1 cellular context compared by ENCODE assay signal in the genomic region with DNA sequence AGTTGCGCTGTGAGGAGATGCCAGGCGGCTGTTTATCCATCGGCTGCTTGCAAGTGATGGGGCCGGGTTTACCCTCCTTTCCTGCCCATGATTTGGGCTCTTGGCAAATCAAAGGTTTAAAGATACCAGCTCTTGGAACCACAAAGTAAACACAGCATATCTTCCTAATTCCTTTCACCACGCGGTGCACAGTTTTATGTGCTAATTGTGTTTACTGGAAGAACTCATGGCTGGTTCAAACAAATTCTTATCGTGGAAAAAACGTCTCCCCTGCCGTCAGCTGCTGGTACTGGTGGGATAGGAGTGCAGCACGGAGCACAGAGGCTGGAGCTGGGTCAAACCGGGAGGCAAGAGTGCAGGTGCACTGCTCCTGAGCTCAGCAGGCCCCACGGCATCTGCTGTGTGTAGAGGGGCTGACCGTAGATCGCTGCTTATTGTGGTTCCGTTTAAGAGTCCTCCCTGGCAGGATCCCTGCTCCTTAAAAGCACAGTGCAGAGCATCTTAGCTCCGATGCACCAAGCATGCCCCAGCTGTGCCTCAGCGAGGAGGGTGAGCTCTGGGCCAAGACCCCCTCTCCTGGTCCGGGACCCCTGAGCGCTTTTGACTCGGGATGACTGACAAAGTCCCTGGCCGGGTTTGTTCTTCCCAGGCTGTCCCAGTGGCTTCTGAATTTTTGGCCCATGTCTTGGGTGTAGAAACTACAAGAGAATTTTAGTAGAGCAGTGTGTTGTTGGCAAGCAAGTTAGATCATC.
TF ChIP-seq lines count a peak whose summit lies in the region.

No MANE protein-coding gene starts in this region.

TF ChIP-seq in GM23338, 12 proteins besides CTCF, POLR2A, EP300 and RAD21 (continued from another document):
- no peak for TF ChIP-seq ZNF462 (CRISPR knock-in tag; IDR thresholded peaks at IDR 0.05)
- TF ChIP-seq REST (IDR thresholded peaks at IDR 0.05; ENCODE audit: unreplicated experiment): no peak
